Comparison of ENCODE assay signal across 1 cellular context in genomic region chr6:88145298-88145963, GRCh38.
TF ChIP-seq lines count a peak whose summit lies in the region.

No MANE protein-coding gene starts in this region.

TF ChIP-seq in GM12878, 131 proteins besides CTCF, POLR2A, EP300 and RAD21 (continued from another document):
- TF ChIP-seq ZBTB11 (CRISPR knock-in tag; IDR thresholded peaks at IDR 0.05) (no peak), RCOR1 (conservative IDR thresholded peaks at IDR 0.05; ENCODE audit: low read depth, low read length) (no peak), IRF4 (IDR thresholded peaks at IDR 0.05; ENCODE audit: low read depth, low read length) (peak; percentile 30; the same call in 1 of the 2 replicates), ZBED1 (IDR thresholded peaks at IDR 0.05; ENCODE audit: borderline replicate concordance) (peak; percentile 68; the same call in 1 of the 2 replicates), FOXM1 (IDR thresholded peaks at IDR 0.05; ENCODE audit: low read depth, low read length) (peak; percentile 55; the same call in 1 of the 2 replicates), JUNB (IDR thresholded peaks at IDR 0.05) (peak; percentile 87), FOXK2 (IDR thresholded peaks at IDR 0.05) (no peak), RUNX3 (IDR thresholded peaks at IDR 0.05; ENCODE audit: low read length) (peak; percentile 41; the same call in 1 of the 2 replicates), SMAD5 (IDR thresholded peaks at IDR 0.05; ENCODE audit: low read depth) (no peak), MTA3 (IDR thresholded peaks at IDR 0.05; ENCODE audit: borderline replicate concordance, low read length) (peak; percentile 75; the same call in 1 of the 2 replicates), IRF3 (IDR thresholded peaks at IDR 0.05) (no peak), PBX3 (IDR thresholded peaks at IDR 0.05; ENCODE audit: insufficient replicate concordance, low read depth, low read length) (no peak), EED (IDR thresholded peaks at IDR 0.05; ENCODE audit: low read depth) (peak; percentile 27; the same call in 1 of the 2 replicates), STAT1 (conservative IDR thresholded peaks at IDR 0.05) (no peak), NR2F1 (conservative IDR thresholded peaks at IDR 0.05) (peak; percentile 49; the same call in 1 of the 2 replicates), TCF7 (IDR thresholded peaks at IDR 0.05; ENCODE audit: borderline replicate concordance) (0 out of 2 replicates have a peak, but pooled peaks have one; percentile 11)
- TF ChIP-seq, protein P1, sequence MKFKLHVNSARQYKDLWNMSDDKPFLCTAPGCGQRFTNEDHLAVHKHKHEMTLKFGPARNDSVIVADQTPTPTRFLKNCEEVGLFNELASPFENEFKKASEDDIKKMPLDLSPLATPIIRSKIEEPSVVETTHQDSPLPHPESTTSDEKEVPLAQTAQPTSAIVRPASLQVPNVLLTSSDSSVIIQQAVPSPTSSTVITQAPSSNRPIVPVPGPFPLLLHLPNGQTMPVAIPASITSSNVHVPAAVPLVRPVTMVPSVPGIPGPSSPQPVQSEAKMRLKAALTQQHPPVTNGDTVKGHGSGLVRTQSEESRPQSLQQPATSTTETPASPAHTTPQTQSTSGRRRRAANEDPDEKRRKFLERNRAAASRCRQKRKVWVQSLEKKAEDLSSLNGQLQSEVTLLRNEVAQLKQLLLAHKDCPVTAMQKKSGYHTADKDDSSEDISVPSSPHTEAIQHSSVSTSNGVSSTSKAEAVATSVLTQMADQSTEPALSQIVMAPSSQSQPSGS (IDR thresholded peaks at IDR 0.05; ENCODE audit: low read length): peak; percentile 68
- TF ChIP-seq, protein P2, sequence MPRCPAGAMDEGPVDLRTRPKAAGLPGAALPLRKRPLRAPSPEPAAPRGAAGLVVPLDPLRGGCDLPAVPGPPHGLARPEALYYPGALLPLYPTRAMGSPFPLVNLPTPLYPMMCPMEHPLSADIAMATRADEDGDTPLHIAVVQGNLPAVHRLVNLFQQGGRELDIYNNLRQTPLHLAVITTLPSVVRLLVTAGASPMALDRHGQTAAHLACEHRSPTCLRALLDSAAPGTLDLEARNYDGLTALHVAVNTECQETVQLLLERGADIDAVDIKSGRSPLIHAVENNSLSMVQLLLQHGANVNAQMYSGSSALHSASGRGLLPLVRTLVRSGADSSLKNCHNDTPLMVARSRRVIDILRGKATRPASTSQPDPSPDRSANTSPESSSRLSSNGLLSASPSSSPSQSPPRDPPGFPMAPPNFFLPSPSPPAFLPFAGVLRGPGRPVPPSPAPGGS (IDR thresholded peaks at IDR 0.05; ENCODE audit: borderline replicate concordance, insufficient read depth, low read depth, low read length, poor library complexity, severe bottlenecking): peak; percentile 69
